In genomic region chr13:40682449-40683240, GRCh38 we compare ENCODE assay signal across 8 cellular contexts. TPM values are rescaled to one million over a fixed set of nuclear protein-coding genes. Genes with fewer than 3 reads are reported as not detected.
DNase-seq lines count a peak whose midpoint lies in the region; ATAC-seq and TF ChIP-seq lines count a peak whose summit lies in the region.

No MANE protein-coding gene starts in this region.

- no peak overlapping the region for H3K4ac ChIP-seq in H9 (ENCODE audit: low read depth, low read length)

- no peak for ATAC-seq in GM21786 (IDR thresholded peaks at IDR 0.05; ENCODE audit: unreplicated experiment)

- H4K8ac ChIP-seq in H9 (replicated peaks; ENCODE audit: insufficient read length, low read depth, low read length) = no peak overlapping the region

- H2BK20ac ChIP-seq in H9 (ENCODE audit: low read depth, low read length, poor library complexity, severe bottlenecking) = no peak overlapping the region

- H2AK5ac ChIP-seq in H9 (ENCODE audit: insufficient read length, low read length) = no peak overlapping the region

- no peaks in the 10 kb centered on the region; a peak in 1 of 5 replicates for H3K9me3 Mint-ChIP-seq in H9
- H3K9me3 Mint-ChIP-seq in T-helper 2 cell treated with Interferon-gamma antibody and Interleukin-4, amounts not matched to agents 5 μg/mL and 100 μg/mL, for 36 hours = no peaks in the 10 kb centered on the region

- peak overlapping the region; percentile 3 for H2BK120ac ChIP-seq in H9 (ENCODE audit: low read depth, low read length, poor library complexity, severe bottlenecking)

- H3K9me3 ChIP-seq in H9 (ENCODE audit: control insufficient read depth, low read depth, low read length) = no peaks in the 10 kb centered on the region

- H4K20me1 ChIP-seq in H9 (ENCODE audit: control insufficient read depth, insufficient read depth, insufficient read length) = no peaks in the 10 kb centered on the region

- TF ChIP-seq CTCF in H9 (conservative IDR thresholded peaks at IDR 0.05) (peak; percentile 84), RWPE1 (conservative IDR thresholded peaks at IDR 0.05; ENCODE audit: low read depth) (peak; percentile 69), fibroblast of mammary gland (conservative IDR thresholded peaks at IDR 0.05; ENCODE audit: control insufficient read depth, insufficient read depth, low read depth, low read length) (peak; percentile 40), retinal pigment epithelial cell (conservative IDR thresholded peaks at IDR 0.05; ENCODE audit: low read depth, low read length) (peak; percentile 33)

- no peaks in the 10 kb centered on the region for H3K79me2 ChIP-seq in H9 (ENCODE audit: insufficient read depth, low read length)

- H2AFZ ChIP-seq in H9 (ENCODE audit: low read length) = no peak overlapping the region

- no peaks in the 10 kb centered on the region; the same call in 1 of the 2 replicates for H3K27me3 Mint-ChIP-seq in H9 (ENCODE audit: low read depth)
- no peaks in the 10 kb centered on the region for H3K27me3 Mint-ChIP-seq in T-helper 2 cell treated with Interferon-gamma antibody and Interleukin-4, amounts not matched to agents 5 μg/mL and 100 μg/mL, for 36 hours (ENCODE audit: low read depth)

- no peak overlapping the region for H2BK5ac ChIP-seq in H9 (ENCODE audit: insufficient read length, low read length)

- no peaks in the 10 kb centered on the region for H3K23me2 ChIP-seq in H9 (ENCODE audit: insufficient read length, low read depth, low read length, poor library complexity, severe bottlenecking)

- H3K4me1 Mint-ChIP-seq in H9 = peaks cover 34 to 36% of the 10 kb centered on the region in 2 experiments
- H3K4me1 Mint-ChIP-seq in T-helper 2 cell treated with Interferon-gamma antibody and Interleukin-4, amounts not matched to agents 5 μg/mL and 100 μg/mL, for 36 hours (ENCODE audit: low read depth) = peaks cover 10% of the 10 kb centered on the region

- H3K79me1 ChIP-seq in H9 (ENCODE audit: insufficient read depth, low read depth, low read length, poor library complexity, severe bottlenecking) = no peaks in the 10 kb centered on the region

- no peak overlapping the region for H3K14ac ChIP-seq in H9 (ENCODE audit: insufficient read depth, low read length)

- CTCF ChIA-PET in RWPE1 (lab: Yijun Ruan, JAX) = interaction anchor here (0.6 to 1.0 kb wide), 11 partner anchors 14 to 999 kb away, joined by 3 to 6 read pairs (median 3); no protein-coding TSS in a partner anchor

- H4K91ac ChIP-seq in H9 (ENCODE audit: insufficient read length, low read depth, low read length) = no peak overlapping the region

- H3K36me3 Mint-ChIP-seq in H9 (ENCODE audit: insufficient read depth in 1 of 3, low read depth in 3 of 3) = peaks cover 0 to 7% (median 2%) of the 10 kb centered on the region in 3 experiments; a peak in 2 of 7 replicates
- no peaks in the 10 kb centered on the region for H3K36me3 Mint-ChIP-seq in T-helper 2 cell treated with Interferon-gamma antibody and Interleukin-4, amounts not matched to agents 5 μg/mL and 100 μg/mL, for 36 hours (ENCODE audit: low read depth)

- H3K4me3 ChIP-seq in fibroblast of mammary gland (ENCODE audit: control insufficient read depth, low read depth, low read length) (no peak overlapping the region), retinal pigment epithelial cell (ENCODE audit: low read length) (no peak overlapping the region)

- no peak overlapping the region for H4K5ac ChIP-seq in H9 (ENCODE audit: insufficient read length, low read depth, low read length)

- POLR2A ChIA-PET in RWPE1 (lab: Yijun Ruan, JAX; ENCODE audit: low non-redundant PET) = no interaction called here

- H2BK15ac ChIP-seq in H9 (ENCODE audit: low read depth, low read length) = no peak overlapping the region

- WGBS in H9 (ENCODE audit: extremely low coverage, insufficient read length, low lambda C conversion rate) = no CpG with 5 or more reads among the region's 11 CpGs

- H3K27me3 ChIP-seq in H9 (ENCODE audit: insufficient read depth, low read length) = no peaks in the 10 kb centered on the region

- peaks cover 11% of the 10 kb centered on the region for H3K4me1 ChIP-seq in H9 (ENCODE audit: insufficient read depth, low read length)

- H3K27ac ChIP-seq in H9 (ENCODE audit: insufficient read length, low read depth, low read length) = no peak overlapping the region
- no peak overlapping the region for H3K27ac ChIP-seq in RWPE1

- H2BK12ac ChIP-seq in H9 (ENCODE audit: insufficient read length, low read depth, low read length) = no peak overlapping the region

- no peak overlapping the region for H3K18ac ChIP-seq in H9 (ENCODE audit: insufficient read length, low read depth, low read length)

- H3K27ac Mint-ChIP-seq in H9 = peak overlapping the region; percentile 2 to 80 (median 77); a peak in 6 of 7 replicates
- H3K27ac Mint-ChIP-seq in T-helper 2 cell treated with Interferon-gamma antibody and Interleukin-4, amounts not matched to agents 5 μg/mL and 100 μg/mL, for 36 hours = no peak overlapping the region

- no peak overlapping the region for H3K23ac ChIP-seq in H9 (ENCODE audit: insufficient read length, low read depth, low read length)

- no peak overlapping the region for H3K9ac ChIP-seq in H9 (ENCODE audit: extremely low read depth, insufficient read length, low read length)

- peak overlapping the region in 1 of 2 experiments; percentile 42; a peak in 2 of 5 replicates for H3K4me3 Mint-ChIP-seq in H9
- no peak overlapping the region for H3K4me3 Mint-ChIP-seq in T-helper 2 cell treated with Interferon-gamma antibody and Interleukin-4, amounts not matched to agents 5 μg/mL and 100 μg/mL, for 36 hours

- peak overlapping the region; percentile 9 for H3K4me2 ChIP-seq in H9 (ENCODE audit: insufficient read depth, insufficient read length, low read length)

- DNase-seq in AML-193 (lab: John Stamatoyannopoulos, UW) (peak; percentile 53 to 79), H9 (no peak), RWPE1 (ENCODE audit: low spot score) (no peak), fibroblast of mammary gland (ENCODE audit: low read depth) (peak; percentile 49), retinal pigment epithelial cell (ENCODE audit: low read depth) (no peak)
- DNase-seq in T-helper 2 cell treated with Interferon-gamma antibody and Interleukin-4, amounts not matched to agents 5 μg/mL and 100 μg/mL, for 36 hours (ENCODE audit: low spot score) = no peak
- DNase-seq in stimulated activated naive CD4-positive, alpha-beta T cell treated with Interleukin-2 at 50 U/mL for 16 hours (lab: John Stamatoyannopoulos, UW) = no peak

- no peak overlapping the region for H3T11ph ChIP-seq in H9 (ENCODE audit: low read length)

- no peak overlapping the region for H3K56ac ChIP-seq in H9 (ENCODE audit: insufficient read length, low read depth, low read length)

RNA-seq across cellular contexts. Expression of gene FOXO1, which starts 16.2 kb away (rescaled TPM):
- total RNA-seq in H9 (2021) = 43.5 and 44.6 TPM in 2 replicates

Comparison
In these comparisons a context has a peak if more than half of its experiments do, and no peak if none do; other contexts are left out.
1. DNase-seq: peak in AML-193 (2 of 2) and fibroblast of mammary gland (single experiment); none in H9 (single experiment), RWPE1 (single experiment), retinal pigment epithelial cell (single experiment), T-helper 2 cell treated with Interferon-gamma antibody and Interleukin-4, amounts not matched to agents 5 μg/mL and 100 μg/mL, for 36 hours (single experiment) and stimulated activated naive CD4-positive, alpha-beta T cell treated with Interleukin-2 at 50 U/mL for 16 hours (single experiment).
2. CTCF ChIP-seq: peak in every context shown above with its lines; median percentile 84 in H9; 69 in RWPE1; 40 in fibroblast of mammary gland; 33 in retinal pigment epithelial cell.